Comparison of ENCODE assay signal across 9 cellular contexts in the genomic region with DNA sequence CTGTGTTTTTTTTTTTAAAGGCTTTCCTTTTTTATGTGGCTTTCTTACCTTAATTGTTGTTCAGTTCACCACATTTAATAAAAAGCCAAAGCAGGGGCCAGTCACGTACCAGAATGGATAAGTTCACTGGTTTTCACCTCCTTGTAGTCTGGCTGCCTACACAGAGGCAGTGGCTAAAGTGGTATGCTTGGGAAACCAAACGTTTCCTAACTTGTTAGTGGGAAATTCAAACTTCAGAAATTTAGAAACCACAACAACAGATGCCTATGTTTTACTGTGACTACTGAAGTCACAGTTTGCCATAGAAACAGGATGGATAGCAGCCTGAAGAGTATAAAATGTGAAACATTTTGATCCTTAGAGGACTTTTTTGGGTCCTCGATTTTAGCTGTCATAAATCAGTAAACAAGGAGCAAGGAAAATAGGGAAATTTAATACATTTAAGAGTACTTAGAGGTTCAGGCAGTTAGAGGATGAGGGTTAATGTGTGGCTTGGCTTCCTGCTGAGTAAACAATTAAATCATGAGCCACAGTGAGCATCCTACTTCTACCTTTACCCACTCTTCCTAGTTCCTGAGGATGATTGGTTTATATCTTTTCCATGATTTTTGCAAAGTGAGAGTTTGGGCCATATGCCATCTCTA. TPM values are rescaled to one million over a fixed set of nuclear protein-coding genes. Genes with fewer than 3 reads are reported as not detected.
DNase-seq lines count a peak whose midpoint lies in the region; ATAC-seq and TF ChIP-seq lines count a peak whose summit lies in the region.
"Had no signal": no experiment of that assay in that cellular context is flagged by ENCODE, and none has a peak within 500 bp of the region (broad histone marks: within the 10 kb centered on the region; RNA-seq: fewer than 3 reads in every experiment).

No MANE protein-coding gene starts in this region.

- H3F3A ChIP-seq in neural progenitor cell (ENCODE audit: low read depth): peaks cover 7% of the 10 kb centered on the region

- H3K4me3 ChIP-seq in ascending aorta: peak overlapping the region; percentile 18 to 90
- no peak overlapping the region for H3K4me3 ChIP-seq in neural progenitor cell
- no peak overlapping the region for H3K4me3 ChIP-seq in body of pancreas

- intact Hi-C loops in ascending aorta (cut with DNase I) (loop anchor here (5.0 kb wide), 1 partner anchor 296 kb away; no protein-coding TSS in a partner anchor), body of pancreas (cut with DNase I) (no loop called here)

- H3K9me3 Mint-ChIP-seq in neural progenitor cell: no peaks in the 10 kb centered on the region

- no peak overlapping the region for H2AFZ ChIP-seq in neural progenitor cell (replicated peaks)

- H3K27me3 Mint-ChIP-seq in neural progenitor cell (ENCODE audit: insufficient read depth, low read depth): peaks cover 2% of the 10 kb centered on the region

- no peak overlapping the region for H3K27ac Mint-ChIP-seq in neural progenitor cell

- H3K79me2 ChIP-seq in neural progenitor cell (ENCODE audit: low read depth): no peaks in the 10 kb centered on the region

- peaks cover 24% of the 10 kb centered on the region for H4K20me1 ChIP-seq in neural progenitor cell (ENCODE audit: low read depth)

- peak overlapping the region; percentile 11 for H3K4me2 ChIP-seq in neural progenitor cell

- peaks cover 20% of the 10 kb centered on the region for H3K4me1 Mint-ChIP-seq in neural progenitor cell

- H3K4me3 Mint-ChIP-seq in neural progenitor cell: no peak overlapping the region

- H3K4me1 ChIP-seq in ascending aorta: peaks cover 16 to 63% of the 10 kb centered on the region in 2 donors
- peaks cover 30% of the 10 kb centered on the region for H3K4me1 ChIP-seq in neural progenitor cell
- peaks cover 26% of the 10 kb centered on the region for H3K4me1 ChIP-seq in body of pancreas

- no peak for TF ChIP-seq POLR2A in body of pancreas (IDR thresholded peaks at IDR 0.05)

- H3K9ac ChIP-seq in neural progenitor cell: no peak overlapping the region

- no peaks in the 10 kb centered on the region for H3K27me3 ChIP-seq in ascending aorta
- H3K27me3 ChIP-seq in neural progenitor cell: no peaks in the 10 kb centered on the region
- H3K27me3 ChIP-seq in body of pancreas: no peaks in the 10 kb centered on the region

- DNase-seq in DMS79 treated with DMSO at 0.1 percent for 48 hours (lab: John Stamatoyannopoulos, UW): peak; percentile 93
- DNase-seq in ascending aorta (ENCODE audit: low spot score in 2 of 2): no peak
- DNase-seq in neural progenitor cell (ENCODE audit: low spot score): no peak
- DNase-seq in amygdala (lab: John Stamatoyannopoulos, UW): no peak
- DNase-seq in NCI-H510A (lab: John Stamatoyannopoulos, UW): no peak
- no peak for DNase-seq in body of pancreas
- DNase-seq in NCI-H1694 treated with DMSO at 0.1 percent for 48 hours (lab: John Stamatoyannopoulos, UW): no peak
- DNase-seq: activated CD4-positive, CD25-positive, alpha-beta regulatory T cell treated with anti-CD3 and anti-CD28 coated beads, Interleukin-2, amount 50 U/mL, for 72 hours had no signal

- 43 to 49% methylated on average over 3 of the region's 3 CpGs for WGBS in body of pancreas, 2 donors

- ATAC-seq in HG03196 (IDR thresholded peaks at IDR 0.05; ENCODE audit: unreplicated experiment) (peak; percentile 45), body of pancreas (no peak)

- peaks cover 9% of the 10 kb centered on the region for H3K36me3 Mint-ChIP-seq in neural progenitor cell

- H3K9me3 ChIP-seq in ascending aorta (no peaks in the 10 kb centered on the region), neural progenitor cell (ENCODE audit: low read depth) (no peaks in the 10 kb centered on the region), body of pancreas (no peaks in the 10 kb centered on the region)

- H3K27ac ChIP-seq in ascending aorta (peak overlapping the region; percentile 97 to 98), neural progenitor cell (no peak overlapping the region), body of pancreas (no peak overlapping the region)

- H3K36me3 ChIP-seq in ascending aorta (peaks cover 53 to 89% of the 10 kb centered on the region in 2 donors), neural progenitor cell (no peaks in the 10 kb centered on the region), body of pancreas (replicated peaks in 1 of 2; ENCODE audit: insufficient read depth in 1 of 2, low read depth in 2 of 2) (no peaks in the 10 kb centered on the region)

- no peak for TF ChIP-seq CTCF in ascending aorta (IDR thresholded peaks at IDR 0.05)
- TF ChIP-seq CTCF in neural progenitor cell (IDR thresholded peaks at IDR 0.05): no peak
- TF ChIP-seq CTCF in body of pancreas (IDR thresholded peaks at IDR 0.05): no peak

RNA-seq across cellular contexts. Expression of gene CMSS1, which starts 48.6 kb away (rescaled TPM):
- total RNA-seq in ascending aorta: 9.2 TPM
- total RNA-seq in neural progenitor cell (ENCODE audit: low replicate concordance): 32.8 and 56.3 TPM in 2 replicates
- 10 to 100 TPM in 1 of 2 donors, 1 to 10 TPM in 1; 3.9 to 21.4 TPM for total RNA-seq in body of pancreas

Comparison
In these comparisons a context has a peak if more than half of its experiments do, and no peak if none do; other contexts are left out.
1. H3K27ac ChIP-seq: peak in ascending aorta (2 of 2); none in neural progenitor cell (single experiment) and body of pancreas (0 of 4).
2. H3K4me3 ChIP-seq: peak in ascending aorta (2 of 2); none in neural progenitor cell (single experiment) and body of pancreas (0 of 2).